Comparison of ENCODE assay signal across 1 cellular context in the genomic region with DNA sequence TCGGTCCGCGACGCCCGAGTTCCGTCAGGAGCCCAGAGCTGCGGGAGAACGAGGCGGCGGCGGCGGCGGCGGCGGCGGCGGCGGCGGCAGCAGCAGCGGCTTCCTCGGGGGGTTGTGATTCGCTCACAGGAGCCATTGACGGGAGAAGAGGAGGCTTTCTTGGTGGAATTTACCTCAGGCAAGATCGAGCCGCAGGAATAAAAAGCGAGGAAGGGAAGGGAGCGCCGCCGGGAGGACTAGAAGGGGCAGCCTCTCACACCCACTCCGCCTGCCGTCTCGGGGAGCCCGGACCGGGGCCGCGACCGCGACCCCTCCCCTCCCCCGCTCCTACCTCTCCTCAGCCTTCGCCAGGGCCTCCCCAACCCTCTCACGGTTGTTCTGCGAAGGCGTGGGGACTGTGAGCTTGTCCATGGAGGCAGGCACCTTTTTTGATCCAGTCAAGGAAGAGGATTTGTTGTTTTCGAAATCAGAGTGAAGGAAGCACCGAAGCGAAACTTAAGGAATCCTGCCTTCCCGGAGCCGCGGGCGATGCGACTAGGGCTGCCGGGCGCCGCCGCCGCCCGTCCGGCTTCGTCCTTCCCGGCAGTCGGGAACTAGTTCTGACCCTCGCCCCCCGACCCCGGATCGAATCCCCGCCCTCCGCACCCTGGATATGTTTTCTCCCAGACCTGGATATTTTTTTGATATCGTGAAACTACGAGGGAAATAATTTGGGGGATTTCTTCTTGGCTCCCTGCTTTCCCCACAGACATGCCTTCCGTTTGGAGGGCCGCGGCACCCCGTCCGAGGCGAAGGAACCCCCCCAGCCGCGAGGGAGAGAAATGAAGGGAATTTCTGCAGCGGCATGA.
TF ChIP-seq lines count a peak whose summit lies in the region.

No MANE protein-coding gene starts in this region.

TF ChIP-seq in GM12878, 131 proteins besides CTCF, POLR2A, EP300 and RAD21 (continued from another document):
- no peak for TF ChIP-seq ZNF687 (IDR thresholded peaks at IDR 0.05)
- TF ChIP-seq, protein P1, sequence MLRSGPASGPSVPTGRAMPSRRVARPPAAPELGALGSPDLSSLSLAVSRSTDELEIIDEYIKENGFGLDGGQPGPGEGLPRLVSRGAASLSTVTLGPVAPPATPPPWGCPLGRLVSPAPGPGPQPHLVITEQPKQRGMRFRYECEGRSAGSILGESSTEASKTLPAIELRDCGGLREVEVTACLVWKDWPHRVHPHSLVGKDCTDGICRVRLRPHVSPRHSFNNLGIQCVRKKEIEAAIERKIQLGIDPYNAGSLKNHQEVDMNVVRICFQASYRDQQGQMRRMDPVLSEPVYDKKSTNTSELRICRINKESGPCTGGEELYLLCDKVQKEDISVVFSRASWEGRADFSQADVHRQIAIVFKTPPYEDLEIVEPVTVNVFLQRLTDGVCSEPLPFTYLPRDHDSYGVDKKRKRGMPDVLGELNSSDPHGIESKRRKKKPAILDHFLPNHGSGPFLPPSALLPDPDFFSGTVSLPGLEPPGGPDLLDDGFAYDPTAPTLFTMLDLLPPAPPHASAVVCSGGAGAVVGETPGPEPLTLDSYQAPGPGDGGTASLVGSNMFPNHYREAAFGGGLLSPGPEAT (IDR thresholded peaks at IDR 0.05; ENCODE audit: low read depth) = 0 out of 2 replicates have a peak, but pooled peaks have one; percentile 24
- TF ChIP-seq LARP7 (IDR thresholded peaks at IDR 0.05) = peak; percentile 36; the same call in 1 of the 2 replicates
- peak; percentile 39 to 42; a peak in 2 of 4 replicates for TF ChIP-seq IKZF2 (IDR thresholded peaks at IDR 0.05)
- 0 out of 2 replicates have a peak, but pooled peaks have one; percentile 32 for TF ChIP-seq CHD2 (IDR thresholded peaks at IDR 0.05; ENCODE audit: borderline replicate concordance, low read depth, low read length)
- 0 out of 3 replicates have a peak, but pooled peaks of 1 of the 2 experiments have one; percentile 22 for TF ChIP-seq EGR1 (IDR thresholded peaks at IDR 0.05; ENCODE audit: borderline replicate concordance in 1 of 2, low read depth in 2 of 2, low read length in 2 of 2)
- peak; percentile 51 for TF ChIP-seq NR2F1 (conservative IDR thresholded peaks at IDR 0.05)
- TF ChIP-seq EED (IDR thresholded peaks at IDR 0.05; ENCODE audit: low read depth) = 0 out of 2 replicates have a peak, but pooled peaks have one; percentile 46
- no peak for TF ChIP-seq SMC3 (IDR thresholded peaks at IDR 0.05; ENCODE audit: borderline replicate concordance, low read length)
- TF ChIP-seq GATAD2B (conservative IDR thresholded peaks at IDR 0.05; ENCODE audit: low read depth) = peak; percentile 31; the same call in 1 of the 2 replicates
- TF ChIP-seq NFYA (IDR thresholded peaks at IDR 0.05; ENCODE audit: borderline replicate concordance, low read depth, low read length) = no peak
- no peak for TF ChIP-seq DPF2 (IDR thresholded peaks at IDR 0.05)
